ENCODE assay signal across 8 cellular contexts in genomic region chr16:50666658-50667496, GRCh38. TPM values are rescaled to one million over a fixed set of nuclear protein-coding genes. Genes with fewer than 3 reads are reported as not detected.
DNase-seq lines count a peak whose midpoint lies in the region; ATAC-seq, FAIRE-seq and TF ChIP-seq lines count a peak whose summit lies in the region.

No MANE protein-coding gene starts in this region.

- no peaks in the 10 kb centered on the region for H3K79me2 ChIP-seq in Loucy (ENCODE audit: insufficient read depth, low read length)
- no peaks in the 10 kb centered on the region for H3K79me2 ChIP-seq in GM23248 (ENCODE audit: insufficient read depth)

- H3K9me2 ChIP-seq in Loucy (replicated peaks; ENCODE audit: low read depth, low read length) (no peaks in the 10 kb centered on the region), GM23248 (ENCODE audit: insufficient read depth) (no peaks in the 10 kb centered on the region)

- H3K4me1 ChIP-seq in Loucy (ENCODE audit: insufficient read depth, low read length, poor library complexity, severe bottlenecking): peaks cover 17% of the 10 kb centered on the region
- H3K4me1 ChIP-seq in GM23248 (ENCODE audit: insufficient read depth): no peaks in the 10 kb centered on the region
- peaks cover 2% of the 10 kb centered on the region for H3K4me1 ChIP-seq in mesenchymal stem cell (ENCODE audit: control insufficient read depth, insufficient read depth, low read depth, low read length)

- TF ChIP-seq POLR2A in GM12892 (IDR thresholded peaks at IDR 0.05; ENCODE audit: low read depth, low read length): 0 out of 2 replicates have a peak, but pooled peaks have one; percentile 34

- H3K4me2 ChIP-seq in Loucy (ENCODE audit: low read depth, low read length, poor library complexity, severe bottlenecking) (peak overlapping the region; percentile 67), GM23248 (ENCODE audit: unreplicated experiment) (no peak overlapping the region), mesenchymal stem cell (ENCODE audit: low read length, poor library complexity, severe bottlenecking) (no peak overlapping the region)

- no peak overlapping the region for H4K8ac ChIP-seq in mesenchymal stem cell (ENCODE audit: low read length)

- H3K4me3 Mint-ChIP-seq in stimulated activated memory B cell treated with anti-CD40 and anti-IgM and Interleukin-4, amounts not matched to agents 10 μg/mL and 1 μg/mL and 100 μg/mL, for 72 hours: peak overlapping the region; percentile 52
- no peak overlapping the region for H3K4me3 Mint-ChIP-seq in endothelial cell (ENCODE audit: unreplicated experiment)

- no peaks in the 10 kb centered on the region for H4K20me1 ChIP-seq in Loucy (ENCODE audit: insufficient read depth, low read length, poor library complexity, severe bottlenecking)
- H4K20me1 ChIP-seq in GM23248 (ENCODE audit: insufficient read depth): no peaks in the 10 kb centered on the region

- H3K4ac ChIP-seq in mesenchymal stem cell (ENCODE audit: low read depth in 1 of 2, low read length in 2 of 2): no peak overlapping the region

- H3K36me3 ChIP-seq in Loucy (ENCODE audit: insufficient read depth, low read length) (peaks cover 1% of the 10 kb centered on the region; the same call in 1 of the 2 replicates), GM23248 (ENCODE audit: low read depth) (no peaks in the 10 kb centered on the region), mesenchymal stem cell (ENCODE audit: control insufficient read depth in 1 of 2, insufficient read depth in 2 of 2, low read depth in 1 of 2, low read length in 2 of 2) (no peaks in the 10 kb centered on the region)

- 76 to 78% methylated on average over 9 of the region's 9 CpGs for WGBS in GM23248 (ENCODE audit: low coverage in 1 of 2, low lambda C conversion rate in 2 of 2, missing lambda C conversion rate in 2 of 2), 2 experiments
- 90% methylated on average over 8 of the region's 9 CpGs for whole genome bisulfite sequencing in mesenchymal stem cell

- H3K9ac ChIP-seq in Loucy (ENCODE audit: low read depth, low read length, poor library complexity, severe bottlenecking) (peak overlapping the region; percentile 47), GM23248 (no peak overlapping the region), mesenchymal stem cell (ENCODE audit: low read length) (no peak overlapping the region)

- peak overlapping the region; percentile 8; the same call in 1 of the 2 replicates for H2AFZ ChIP-seq in Loucy (ENCODE audit: low read length)
- H2AFZ ChIP-seq in GM23248: no peak overlapping the region
- no peak overlapping the region for H2AFZ ChIP-seq in mesenchymal stem cell (ENCODE audit: low read depth, low read length)

- H4K91ac ChIP-seq in mesenchymal stem cell (ENCODE audit: low read length): no peak overlapping the region

- no peak overlapping the region for H3K18ac ChIP-seq in mesenchymal stem cell (ENCODE audit: low read depth in 1 of 2, low read length in 2 of 2)

- H2BK5ac ChIP-seq in mesenchymal stem cell (ENCODE audit: low read depth, low read length, poor library complexity, severe bottlenecking): no peak overlapping the region

- H3F3A ChIP-seq in Loucy (ENCODE audit: low read depth): 0 out of 2 replicates have a peak, but pooled peaks cover 5% of the 10 kb centered on the region
- no peaks in the 10 kb centered on the region for H3F3A ChIP-seq in GM23248 (ENCODE audit: insufficient read depth)

- in situ Hi-C loops in GM23248 (cut with MboI): loop anchor here (5.0 kb wide), 1 partner anchor 295 kb away; no protein-coding TSS in a partner anchor

- no peaks in the 10 kb centered on the region for H3K79me1 ChIP-seq in mesenchymal stem cell (replicated peaks; ENCODE audit: low read length, poor library complexity, severe bottlenecking)

- H3K23ac ChIP-seq in mesenchymal stem cell (ENCODE audit: low read length in 2 of 2): no peak overlapping the region

- H3K14ac ChIP-seq in mesenchymal stem cell (ENCODE audit: low read length in 2 of 2): no peak overlapping the region

- H3K9me3 ChIP-seq in Loucy (ENCODE audit: insufficient read depth, low read depth, low read length): peaks cover 2% of the 10 kb centered on the region; the same call in 1 of the 2 replicates
- no peaks in the 10 kb centered on the region for H3K9me3 ChIP-seq in GM23248 (ENCODE audit: low read depth)
- H3K9me3 ChIP-seq in mesenchymal stem cell (ENCODE audit: control insufficient read depth, low read length): peaks cover 5% of the 10 kb centered on the region

- no peak overlapping the region for H2BK12ac ChIP-seq in mesenchymal stem cell (ENCODE audit: low read length in 2 of 2)

- ATAC-seq in GM21717 (IDR thresholded peaks at IDR 0.05; ENCODE audit: unreplicated experiment): peak; percentile 85
- ATAC-seq in stimulated activated memory B cell treated with anti-CD40 and anti-IgM and Interleukin-4, amounts not matched to agents 10 μg/mL and 1 μg/mL and 100 μg/mL, for 72 hours: peak; percentile 82

- no peak overlapping the region for H3K27ac ChIP-seq in GM23248
- H3K27ac ChIP-seq in mesenchymal stem cell (ENCODE audit: low read length, poor library complexity, severe bottlenecking): no peak overlapping the region

- peaks cover 2% of the 10 kb centered on the region for H3K9me3 Mint-ChIP-seq in stimulated activated memory B cell treated with anti-CD40 and anti-IgM and Interleukin-4, amounts not matched to agents 10 μg/mL and 1 μg/mL and 100 μg/mL, for 72 hours
- no peaks in the 10 kb centered on the region for H3K9me3 Mint-ChIP-seq in endothelial cell (ENCODE audit: unreplicated experiment)

- no peaks in the 10 kb centered on the region for H3K27me3 Mint-ChIP-seq in stimulated activated memory B cell treated with anti-CD40 and anti-IgM and Interleukin-4, amounts not matched to agents 10 μg/mL and 1 μg/mL and 100 μg/mL, for 72 hours
- peaks cover 12% of the 10 kb centered on the region for H3K27me3 Mint-ChIP-seq in endothelial cell (ENCODE audit: unreplicated experiment)

- peak overlapping the region; percentile 85 for H3K27ac Mint-ChIP-seq in stimulated activated memory B cell treated with anti-CD40 and anti-IgM and Interleukin-4, amounts not matched to agents 10 μg/mL and 1 μg/mL and 100 μg/mL, for 72 hours
- no peak overlapping the region for H3K27ac Mint-ChIP-seq in endothelial cell (ENCODE audit: unreplicated experiment)

- peak overlapping the region; percentile 59 for H3K4me3 ChIP-seq in Loucy (ENCODE audit: low read length, poor library complexity, severe bottlenecking)
- no peak overlapping the region for H3K4me3 ChIP-seq in GM23248
- no peak overlapping the region for H3K4me3 ChIP-seq in mesenchymal stem cell (ENCODE audit: insufficient read depth in 1 of 2, low read depth in 1 of 2, low read length in 2 of 2)

- H3K36me3 Mint-ChIP-seq in stimulated activated memory B cell treated with anti-CD40 and anti-IgM and Interleukin-4, amounts not matched to agents 10 μg/mL and 1 μg/mL and 100 μg/mL, for 72 hours: peaks cover 30% of the 10 kb centered on the region
- peaks cover 11% of the 10 kb centered on the region for H3K36me3 Mint-ChIP-seq in endothelial cell (ENCODE audit: low read depth, unreplicated experiment)

- TF ChIP-seq CTCF in Loucy (conservative IDR thresholded peaks at IDR 0.05; ENCODE audit: low read length) (no peak; the same call in 1 of the 2 replicates), endothelial cell (IDR thresholded peaks at IDR 0.05; ENCODE audit: unreplicated experiment) (no peak)

- H3K4me1 Mint-ChIP-seq in stimulated activated memory B cell treated with anti-CD40 and anti-IgM and Interleukin-4, amounts not matched to agents 10 μg/mL and 1 μg/mL and 100 μg/mL, for 72 hours: peaks cover 32% of the 10 kb centered on the region
- H3K4me1 Mint-ChIP-seq in endothelial cell (ENCODE audit: unreplicated experiment): peaks cover 15% of the 10 kb centered on the region

- H2BK15ac ChIP-seq in mesenchymal stem cell (ENCODE audit: low read depth, poor library complexity, severe bottlenecking): no peak overlapping the region

- DNase-seq in GM12892 (ENCODE audit: insufficient read length) (peak; percentile 57), GM23248 (no peak), endothelial cell (ENCODE audit: low spot score) (no peak), mesenchymal stem cell (no peak)
- peak; percentile 37 for DNase-seq in activated effector memory CD4-positive, alpha-beta T cell treated with Interleukin-2 at 50 U/mL for 16 hours

- H3K27me3 ChIP-seq in Loucy (ENCODE audit: insufficient read depth, low read length, poor library complexity, severe bottlenecking): no peaks in the 10 kb centered on the region
- H3K27me3 ChIP-seq in GM23248 (replicated peaks; ENCODE audit: insufficient read depth): no peaks in the 10 kb centered on the region
- H3K27me3 ChIP-seq in mesenchymal stem cell (ENCODE audit: control insufficient read depth in 1 of 2, insufficient read depth in 1 of 2, low read length in 2 of 2): no peaks in the 10 kb centered on the region

- FAIRE-seq in GM12892 (lab: Jason Lieb, UNC): peak; percentile 91

- no peak overlapping the region for H2BK120ac ChIP-seq in mesenchymal stem cell (ENCODE audit: low read depth, low read length)

- no peak overlapping the region for H2AK5ac ChIP-seq in mesenchymal stem cell (ENCODE audit: low read length, severe bottlenecking)

RNA-seq across cellular contexts. Expression of gene SNX20, which starts 14.2 kb away (rescaled TPM):
- 14.8 TPM for polyA plus RNA-seq in GM12892 (2012; ENCODE audit: missing spikeins)
- not detected in 2 replicates for total RNA-seq in GM23248 (2014; rRNA removed; shearing (Covaris generic))
- polyA plus RNA-seq in GM23248 (2016; fragmentation: Nextera tagmentation; extraction: Ambion mirVana): not detected in 2 replicates
- total RNA-seq in endothelial cell (ENCODE audit: unreplicated experiment): not detected
- not detected for polyA plus RNA-seq in mesenchymal stem cell (2013, experiment 1 of 2)
- not detected for polyA plus RNA-seq in mesenchymal stem cell (2013, experiment 2 of 2)

RNA-seq across cellular contexts. Expression of gene NOD2, which starts 26.5 kb away (rescaled TPM):
- 7.8 TPM for polyA plus RNA-seq in GM12892 (2012; ENCODE audit: missing spikeins)
- total RNA-seq in GM23248 (2014; rRNA removed; shearing (Covaris generic)): not detected in 2 replicates
- polyA plus RNA-seq in GM23248 (2016; fragmentation: Nextera tagmentation; extraction: Ambion mirVana): not detected in 2 replicates
- 0.51 TPM for total RNA-seq in endothelial cell (ENCODE audit: unreplicated experiment)
- polyA plus RNA-seq in mesenchymal stem cell (2013, experiment 1 of 2): not detected
- polyA plus RNA-seq in mesenchymal stem cell (2013, experiment 2 of 2): not detected

Comparison
In these comparisons a context has a peak if more than half of its experiments do, and no peak if none do; other contexts are left out.
1. DNase-seq: peak in GM12892 (single experiment) and activated effector memory CD4-positive, alpha-beta T cell treated with Interleukin-2 at 50 U/mL for 16 hours (single experiment); none in GM23248 (single experiment), endothelial cell (single experiment) and mesenchymal stem cell (single experiment).